In the genomic region with DNA sequence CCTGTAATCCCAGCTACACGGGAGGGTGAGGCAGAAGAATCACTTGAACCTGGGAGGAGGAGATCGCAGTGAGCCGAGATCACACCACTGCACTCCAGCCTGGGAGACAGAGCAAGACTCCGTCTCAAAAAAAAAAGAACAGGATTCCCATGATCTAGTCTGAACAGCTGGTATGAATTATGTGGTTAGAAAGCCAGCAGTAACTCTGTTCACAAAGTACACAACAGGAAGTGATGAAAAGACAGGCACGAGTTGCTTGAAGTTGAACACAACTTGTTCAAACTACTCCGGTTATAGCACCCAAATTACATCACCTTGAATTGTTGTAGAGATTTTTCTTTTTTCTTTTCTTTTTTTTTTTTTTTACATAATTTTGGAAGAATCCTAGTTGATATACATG, we compare ENCODE assay signal across 12 cellular contexts.
A peak's percentile ranks its signal among the peaks of the same experiment; 100 is the strongest.
DNase-seq lines count a peak whose midpoint lies in the region; ATAC-seq and TF ChIP-seq lines count a peak whose summit lies in the region.
"Had no signal": no experiment of that assay in that cellular context is flagged by ENCODE, and none has a peak within 500 bp of the region (broad histone marks: within the 10 kb centered on the region; RNA-seq: fewer than 3 reads in every experiment).

No MANE protein-coding gene starts in this region.

- H3K27me3 Mint-ChIP-seq in HFFc6 (ENCODE audit: insufficient read depth): peaks cover 7% of the 10 kb centered on the region
- H3K27me3 Mint-ChIP-seq in naive thymus-derived CD8-positive, alpha-beta T cell: no peaks in the 10 kb centered on the region
- H3K27me3 Mint-ChIP-seq: dendritic cell treated with granulocyte-macrophage colony-stimulating factor and Interleukin-4, amounts not matched to agents 40 ng/mL and 50 ng/mL, for 4 days had no signal

- peak in 1 of 2 donors; percentile 73 for ATAC-seq in naive thymus-derived CD8-positive, alpha-beta T cell
- ATAC-seq in GM18907 (IDR thresholded peaks at IDR 0.05; ENCODE audit: unreplicated experiment): no peak
- ATAC-seq: WTC11 had no signal

- H3K36me3 Mint-ChIP-seq in HFFc6 (ENCODE audit: low read depth): peaks cover 62% of the 10 kb centered on the region
- peaks cover 13 to 39% (median 20%) of the 10 kb centered on the region in 3 donors for H3K36me3 Mint-ChIP-seq in naive thymus-derived CD8-positive, alpha-beta T cell

- POLR2A ChIA-PET in naive thymus-derived CD8-positive, alpha-beta T cell (lab: Charles Lee): no interaction called here

- no peaks in the 10 kb centered on the region for H3K36me3 ChIP-seq in HAP-1 (replicated peaks)

- H3K27me3 ChIP-seq in HAP-1 (ENCODE audit: low read depth): no peaks in the 10 kb centered on the region

- H3K4me1 ChIP-seq in HAP-1: peaks cover 6% of the 10 kb centered on the region; the same call in 1 of the 2 replicates

- H3K27ac Mint-ChIP-seq in HFFc6: peak overlapping the region; percentile 66
- H3K27ac Mint-ChIP-seq in naive thymus-derived CD8-positive, alpha-beta T cell: peak overlapping the region in 9 of 10 donors; percentile 27 to 77 (median 45)
- H3K27ac Mint-ChIP-seq: dendritic cell treated with granulocyte-macrophage colony-stimulating factor and Interleukin-4, amounts not matched to agents 40 ng/mL and 50 ng/mL, for 4 days; WTC11 had no signal

- no peaks in the 10 kb centered on the region for H3K9me3 Mint-ChIP-seq in HFFc6
- no peaks in the 10 kb centered on the region for H3K9me3 Mint-ChIP-seq in naive thymus-derived CD8-positive, alpha-beta T cell
- H3K9me3 Mint-ChIP-seq: dendritic cell treated with granulocyte-macrophage colony-stimulating factor and Interleukin-4, amounts not matched to agents 40 ng/mL and 50 ng/mL, for 4 days; WTC11 had no signal

- H3K4me1 Mint-ChIP-seq in HFFc6 (ENCODE audit: low read depth): peaks cover 74% of the 10 kb centered on the region
- peaks cover 0 to 31% (median 22%) of the 10 kb centered on the region in 4 donors for H3K4me1 Mint-ChIP-seq in naive thymus-derived CD8-positive, alpha-beta T cell

- no peaks in the 10 kb centered on the region for H3K9me3 ChIP-seq in HAP-1

- peak; percentile 97 for DNase-seq in AG10803 (ENCODE audit: low read depth)
- peak; percentile 83 for DNase-seq in HFFc6
- DNase-seq in cardiac fibroblast (ENCODE audit: low read depth in 2 of 2): peak; percentile 89 to 91
- peak in 3 of 10 donors; percentile 3 to 39 (median 31) for DNase-seq in naive thymus-derived CD8-positive, alpha-beta T cell
- DNase-seq in HAP-1 (ENCODE audit: low spot score in 2 of 2): no peak
- DNase-seq in KG1 (lab: John Stamatoyannopoulos, UW): no peak
- DNase-seq in stimulated activated CD4-positive, alpha-beta T cell treated with anti-CD3 and anti-CD28 coated beads, Interleukin-2, amount 100 ng/mL, for 48 hours: no peak
- DNase-seq: islet precursor cell, retina had no signal

- in situ Hi-C loops in HAP-1 (cut with MboI; ENCODE audit: low sequenced_read_pairs): no loop called here

- no peak overlapping the region for H3K4me3 ChIP-seq in AG10803 (ENCODE audit: low read length)
- no peak overlapping the region for H3K4me3 ChIP-seq in cardiac fibroblast (replicated peaks in 1 of 2; ENCODE audit: low read depth in 2 of 2, low read length in 2 of 2)
- no peak overlapping the region for H3K4me3 ChIP-seq in HAP-1

- H3K4me3 Mint-ChIP-seq in HFFc6: peak overlapping the region; percentile 16
- H3K4me3 Mint-ChIP-seq in naive thymus-derived CD8-positive, alpha-beta T cell: peak overlapping the region in 2 of 10 donors; percentile 3 to 40
- H3K4me3 Mint-ChIP-seq: dendritic cell treated with granulocyte-macrophage colony-stimulating factor and Interleukin-4, amounts not matched to agents 40 ng/mL and 50 ng/mL, for 4 days; WTC11 had no signal

- TF ChIP-seq CTCF in AG10803 (conservative IDR thresholded peaks at IDR 0.05; ENCODE audit: low read length) (no peak), HFFc6 (IDR thresholded peaks at IDR 0.05) (no peak), cardiac fibroblast (IDR thresholded peaks at IDR 0.05; ENCODE audit: low read depth, low read length) (no peak)

Comparison
In these comparisons a context has a peak if more than half of its experiments do, and no peak if none do; other contexts are left out.
1. DNase-seq: peak in AG10803 (single experiment), HFFc6 (single experiment) and cardiac fibroblast (2 of 2); none in HAP-1 (0 of 2), KG1 (single experiment) and stimulated activated CD4-positive, alpha-beta T cell treated with anti-CD3 and anti-CD28 coated beads, Interleukin-2, amount 100 ng/mL, for 48 hours (0 of 2).